8 cellular contexts compared by ENCODE assay signal in genomic region chr5:54309751-54310432, GRCh38.
A peak's percentile ranks its signal among the peaks of the same experiment; 100 is the strongest.
DNase-seq lines count a peak whose midpoint lies in the region; ATAC-seq, FAIRE-seq and TF ChIP-seq lines count a peak whose summit lies in the region.

No MANE protein-coding gene starts in this region.

- ATAC-seq in HG03196 (IDR thresholded peaks at IDR 0.05; ENCODE audit: unreplicated experiment), result peak; percentile 18

- DNase-seq in GM19239 (ENCODE audit: insufficient read length, low spot score) (peak; percentile 10), SK-N-MC (ENCODE audit: low read depth, low spot score) (no peak), astrocyte of the hippocampus (ENCODE audit: low read depth, low spot score) (peak; percentile 62), iPS DF 6.9 (ENCODE audit: low read depth, low spot score) (no peak), retinal pigment epithelial cell (ENCODE audit: low read depth) (no peak), epidermal melanocyte (ENCODE audit: insufficient read length, low spot score) (no peak)

- H3K36me3 ChIP-seq in BLaER1 (no peaks in the 10 kb centered on the region), SK-N-MC (ENCODE audit: insufficient read depth, low read length) (no peaks in the 10 kb centered on the region), iPS DF 6.9 (ENCODE audit: control insufficient read depth, insufficient read depth, low read length) (no peaks in the 10 kb centered on the region)

- WGBS in iPS DF 6.9 (ENCODE audit: insufficient coverage, insufficient read length), result no CpG with 5 or more reads among the region's 38 CpGs

- TF ChIP-seq CTCF in retinal pigment epithelial cell (conservative IDR thresholded peaks at IDR 0.05; ENCODE audit: low read depth, low read length), result no peak

- H3K4me1 ChIP-seq in BLaER1 (peaks cover 21% of the 10 kb centered on the region), iPS DF 6.9 (ENCODE audit: control insufficient read depth, insufficient read depth, low read length) (no peaks in the 10 kb centered on the region)

- H3K27ac ChIP-seq in BLaER1 (peak overlapping the region; percentile 90), SK-N-MC (no peak overlapping the region), iPS DF 6.9 (ENCODE audit: low read length) (no peak overlapping the region)

- peak overlapping the region; percentile 92 for H3K9ac ChIP-seq in BLaER1
- H3K9ac ChIP-seq in SK-N-MC (ENCODE audit: insufficient read length), result peak overlapping the region; percentile 83

- H3K27me3 ChIP-seq in BLaER1 (no peaks in the 10 kb centered on the region), iPS DF 6.9 (ENCODE audit: control insufficient read depth, insufficient read depth, low read length) (no peaks in the 10 kb centered on the region)

- H3K9me3 ChIP-seq in BLaER1, result no peaks in the 10 kb centered on the region
- H3K9me3 ChIP-seq in SK-N-MC (ENCODE audit: low read depth, low read length), result no peaks in the 10 kb centered on the region
- H3K9me3 ChIP-seq in iPS DF 6.9 (ENCODE audit: control insufficient read depth, insufficient read depth, low read length), result no peaks in the 10 kb centered on the region

- peaks cover 46% of the 10 kb centered on the region for H4K20me1 ChIP-seq in BLaER1

- FAIRE-seq in GM19239 (lab: Jason Lieb, UNC), result no peak

- peak overlapping the region; percentile 83 for H3K4me2 ChIP-seq in BLaER1

- peak overlapping the region; percentile 91 for H3K4me3 ChIP-seq in BLaER1
- peak overlapping the region; percentile 87 for H3K4me3 ChIP-seq in SK-N-MC
- H3K4me3 ChIP-seq in iPS DF 6.9 (ENCODE audit: low read length), result peak overlapping the region; percentile 88
- H3K4me3 ChIP-seq in retinal pigment epithelial cell (ENCODE audit: low read length), result peak overlapping the region; percentile 95

Comparison
In these comparisons a context has a peak if more than half of its experiments do, and no peak if none do; other contexts are left out.
1. DNase-seq: peak in GM19239 (single experiment) and astrocyte of the hippocampus (single experiment); none in SK-N-MC (single experiment), iPS DF 6.9 (single experiment), retinal pigment epithelial cell (single experiment) and epidermal melanocyte (single experiment).
2. Peak in every context shown above with its lines, with median percentiles within 50 percentile points of each other: H3K4me3 ChIP-seq.